In genomic region chr3:79041621-79042020, GRCh38 we compare ENCODE assay signal across 23 cellular contexts.
"Had no signal": no experiment of that assay in that cellular context is flagged by ENCODE, and none has a peak within 500 bp of the region (broad histone marks: within the 10 kb centered on the region; RNA-seq: fewer than 3 reads in every experiment).

No MANE protein-coding gene starts in this region.

- H3K4me3 Mint-ChIP-seq: immature natural killer cell; naive thymus-derived CD4-positive, alpha-beta T cell; nephron; stimulated activated naive B cell treated with anti-CD40 and anti-IgM and Interleukin-4, amounts not matched to agents 10 μg/mL and 1 μg/mL and 100 μg/mL, for 72 hours; stimulated activated naive CD8-positive, alpha-beta T cell treated with anti-CD3 and anti-CD28 coated beads, Interleukin-15, Interleukin-2, amounts not matched to agents 100 ng/mL and 50 ng/mL, for 24 hours had no signal

- H3K4me1 ChIP-seq: lower lobe of right lung, prostate gland, right atrium auricular region, spleen, tibial nerve, upper lobe of left lung had no signal

- H3K9me3 ChIP-seq: lower lobe of right lung, prostate gland, right atrium auricular region, spleen, thoracic aorta, tibial nerve, upper lobe of left lung had no signal

- H3K27ac ChIP-seq: dorsolateral prefrontal cortex, lower lobe of right lung, prostate gland, right atrium auricular region, spleen, thoracic aorta, tibial nerve, upper lobe of left lung had no signal

- ATAC-seq: left ventricle myocardium superior; lower lobe of right lung; naive thymus-derived CD4-positive, alpha-beta T cell; sciatic nerve; stimulated activated naive B cell treated with anti-CD40 and anti-IgM and Interleukin-4, amounts not matched to agents 10 μg/mL and 1 μg/mL and 100 μg/mL, for 72 hours had no signal

- FAIRE-seq: colon, frontal cortex, urothelium cell line had no signal

- H3K27ac Mint-ChIP-seq: immature natural killer cell; naive thymus-derived CD4-positive, alpha-beta T cell; nephron; stimulated activated naive B cell treated with anti-CD40 and anti-IgM and Interleukin-4, amounts not matched to agents 10 μg/mL and 1 μg/mL and 100 μg/mL, for 72 hours; stimulated activated naive CD8-positive, alpha-beta T cell treated with anti-CD3 and anti-CD28 coated beads, Interleukin-15, Interleukin-2, amounts not matched to agents 100 ng/mL and 50 ng/mL, for 24 hours had no signal

- H3K9me3 Mint-ChIP-seq: nephron; stimulated activated naive B cell treated with anti-CD40 and anti-IgM and Interleukin-4, amounts not matched to agents 10 μg/mL and 1 μg/mL and 100 μg/mL, for 72 hours had no signal

- H3K27me3 Mint-ChIP-seq: naive thymus-derived CD4-positive, alpha-beta T cell; stimulated activated naive B cell treated with anti-CD40 and anti-IgM and Interleukin-4, amounts not matched to agents 10 μg/mL and 1 μg/mL and 100 μg/mL, for 72 hours; stimulated activated naive CD8-positive, alpha-beta T cell treated with anti-CD3 and anti-CD28 coated beads, Interleukin-15, Interleukin-2, amounts not matched to agents 100 ng/mL and 50 ng/mL, for 24 hours had no signal

- DNase-seq: dorsolateral prefrontal cortex; effector CD4-positive, alpha-beta T cell; hypothalamus; immature natural killer cell; islet precursor cell; kidney glomerular epithelial cell; left ventricle myocardium superior; lower lobe of right lung; naive thymus-derived CD4-positive, alpha-beta T cell; nucleus accumbens; spleen; stimulated activated naive B cell treated with anti-CD40 and anti-IgM and Interleukin-4, amounts not matched to agents 10 μg/mL and 1 μg/mL and 100 μg/mL, for 72 hours; upper lobe of left lung had no signal

- H3K36me3 Mint-ChIP-seq: immature natural killer cell; naive thymus-derived CD4-positive, alpha-beta T cell; stimulated activated naive B cell treated with anti-CD40 and anti-IgM and Interleukin-4, amounts not matched to agents 10 μg/mL and 1 μg/mL and 100 μg/mL, for 72 hours had no signal

- H3K27me3 ChIP-seq: dorsolateral prefrontal cortex, right atrium auricular region, spleen, tibial nerve, upper lobe of left lung had no signal

- H3K4me3 ChIP-seq: dorsolateral prefrontal cortex, lower lobe of right lung, prostate gland, right atrium auricular region, spleen, thoracic aorta, tibial nerve, upper lobe of left lung had no signal

- H3K4me1 Mint-ChIP-seq: immature natural killer cell; naive thymus-derived CD4-positive, alpha-beta T cell; stimulated activated naive B cell treated with anti-CD40 and anti-IgM and Interleukin-4, amounts not matched to agents 10 μg/mL and 1 μg/mL and 100 μg/mL, for 72 hours had no signal

- H3K36me3 ChIP-seq: lower lobe of right lung, prostate gland, right atrium auricular region, spleen, thoracic aorta, tibial nerve, upper lobe of left lung had no signal
